Comparison of ENCODE assay signal across 17 cellular contexts in the genomic region with DNA sequence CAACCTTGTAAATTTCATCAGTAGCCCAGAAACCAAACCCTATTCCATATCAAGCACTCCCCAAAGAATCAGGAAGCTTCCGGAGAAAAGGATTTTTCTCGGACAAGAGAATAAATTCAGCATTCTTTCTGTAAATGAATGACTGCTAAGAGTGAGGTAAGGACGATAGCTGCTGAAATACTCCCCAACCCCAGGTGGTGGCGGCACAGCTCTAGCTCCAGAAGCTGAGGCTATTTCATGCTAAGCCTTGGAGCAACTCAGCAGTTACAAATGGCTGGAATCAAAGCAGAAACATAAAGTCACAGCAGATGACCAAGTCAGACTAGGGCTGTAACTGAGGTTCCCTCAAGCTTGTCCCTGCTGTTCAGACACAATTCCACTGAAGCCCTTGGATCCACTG. TPM values are rescaled to one million over a fixed set of nuclear protein-coding genes. Genes with fewer than 3 reads are reported as not detected.
A peak's percentile ranks its signal among the peaks of the same experiment; 100 is the strongest.
DNase-seq lines count a peak whose midpoint lies in the region; ATAC-seq, FAIRE-seq and TF ChIP-seq lines count a peak whose summit lies in the region.
"Had no signal": no experiment of that assay in that cellular context is flagged by ENCODE, and none has a peak within 500 bp of the region (broad histone marks: within the 10 kb centered on the region; RNA-seq: fewer than 3 reads in every experiment).

No MANE protein-coding gene starts in this region.

- no peak overlapping the region for H3K4me3 ChIP-seq in kidney (ENCODE audit: low read length in 2 of 2)
- H3K4me3 ChIP-seq in tibial nerve, result no peak overlapping the region
- H3K4me3 ChIP-seq: adrenal gland; BLaER1 treated with 17β-estradiol and CSF1 and Interleukin-3, amounts not matched to agents 10 nM and 100 nM had no signal

- H3K9me3 ChIP-seq in kidney (ENCODE audit: control insufficient read depth in 1 of 2, low read length in 2 of 2), result no peaks in the 10 kb centered on the region
- no peaks in the 10 kb centered on the region for H3K9me3 ChIP-seq in tibial nerve
- H3K9me3 ChIP-seq: adrenal gland had no signal

- 61 to 68% methylated on average over 4 of the region's 4 CpGs for WGBS in tibial nerve, 2 donors

- H3K36me3 Mint-ChIP-seq in WTC11, result no peaks in the 10 kb centered on the region

- H3K27me3 ChIP-seq in tibial nerve, result no peaks in the 10 kb centered on the region

- intact Hi-C loops in kidney (cut with DNase I), result no loop called here

- H3K27me3 Mint-ChIP-seq in WTC11 (ENCODE audit: low read depth), result peaks cover 3% of the 10 kb centered on the region; the same call in 1 of the 2 replicates

- ATAC-seq in WTC11 (peak; percentile 86), HG03432 (IDR thresholded peaks at IDR 0.05; ENCODE audit: unreplicated experiment) (no peak)
- ATAC-seq: left lobe of liver had no signal

- H3K4me3 Mint-ChIP-seq in WTC11, result no peak overlapping the region
- H3K4me3 Mint-ChIP-seq: activated T-cell treated with anti-CD3 and anti-CD28 coated beads, Interleukin-2, amount 50 U/mL, for 24 hours had no signal

- H3K9me3 Mint-ChIP-seq in WTC11, result no peaks in the 10 kb centered on the region
- H3K9me3 Mint-ChIP-seq: activated T-cell treated with anti-CD3 and anti-CD28 coated beads, Interleukin-2, amount 50 U/mL, for 24 hours had no signal

- no peak for TF ChIP-seq POLR2A in tibial nerve (IDR thresholded peaks at IDR 0.05)

- H3K27ac ChIP-seq in kidney (ENCODE audit: low read depth in 2 of 2, low read length in 2 of 2) (no peak overlapping the region), caudate nucleus (ENCODE audit: low read depth, low read length) (no peak overlapping the region), tibial nerve (no peak overlapping the region)
- H3K27ac ChIP-seq: adrenal gland; BLaER1 treated with 17β-estradiol and CSF1 and Interleukin-3, amounts not matched to agents 10 nM and 100 nM had no signal

- peaks cover 6% of the 10 kb centered on the region for H3K4me1 Mint-ChIP-seq in WTC11

- H3K27ac Mint-ChIP-seq in WTC11, result no peak overlapping the region
- H3K27ac Mint-ChIP-seq: activated T-cell treated with anti-CD3 and anti-CD28 coated beads, Interleukin-2, amount 50 U/mL, for 24 hours had no signal

- H3K36me3 ChIP-seq in kidney (ENCODE audit: control insufficient read depth in 1 of 2, insufficient read depth in 2 of 2, low read length in 2 of 2), result no peaks in the 10 kb centered on the region
- no peaks in the 10 kb centered on the region for H3K36me3 ChIP-seq in tibial nerve
- H3K36me3 ChIP-seq: adrenal gland; BLaER1 treated with 17β-estradiol and CSF1 and Interleukin-3, amounts not matched to agents 10 nM and 100 nM had no signal

- TF ChIP-seq CTCF in WTC11 (IDR thresholded peaks at IDR 0.05) (no peak), kidney (IDR thresholded peaks at IDR 0.05; ENCODE audit: borderline replicate concordance, extremely low read depth, insufficient read depth) (peak; percentile 19), tibial nerve (IDR thresholded peaks at IDR 0.05) (no peak)

- DNase-seq in COLO829 (ENCODE audit: low spot score) (peak; percentile 19), HEK293T (ENCODE audit: extremely low spot score) (peak; percentile 62), WTC11 (ENCODE audit: low spot score) (peak; percentile 42), kidney (no peak), caudate nucleus (lab: John Stamatoyannopoulos, UW) (no peak), tibial nerve (ENCODE audit: low spot score in 2 of 2) (no peak)
- DNase-seq in NK-92 treated with Interleukin-12 subunit alpha and Interleukin-12 subunit beta, amount 100 ng/mL, for 24 hours (lab: John Stamatoyannopoulos, UW), result no peak
- DNase-seq: activated CD4-positive, alpha-beta T cell treated with anti-CD3 and anti-CD28 coated beads for 1 hour; activated T-cell treated with anti-CD3 and anti-CD28 coated beads, Interleukin-2, amount 50 U/mL, for 24 hours; adrenal gland; effector memory CD4-positive, alpha-beta T cell; GDM1; NCI-H187; small intestine had no signal

- POLR2A ChIA-PET in HEK293T (lab: Yijun Ruan, JAX), result interaction anchor here (0.7 kb wide), 1 partner anchor 11 kb away, joined by 3 read pairs; no protein-coding TSS in a partner anchor
- POLR2A ChIA-PET in WTC11 (lab: Charles Lee), result no interaction called here

- peak; percentile 29 for FAIRE-seq in kidney (lab: Jason Lieb, UNC)
- FAIRE-seq: small intestine had no signal

- H3K4me1 ChIP-seq in kidney (ENCODE audit: control insufficient read depth in 1 of 2, insufficient read depth in 1 of 2, low read depth in 1 of 2, low read length in 2 of 2), result no peaks in the 10 kb centered on the region
- H3K4me1 ChIP-seq in tibial nerve, result no peaks in the 10 kb centered on the region
- H3K4me1 ChIP-seq: adrenal gland; BLaER1 treated with 17β-estradiol and CSF1 and Interleukin-3, amounts not matched to agents 10 nM and 100 nM had no signal

- CTCF ChIA-PET in HEK293T (lab: Yijun Ruan, JAX), result interaction anchor here (1.0 to 3.2 kb wide), 2 partner anchors 11 to 248 kb away, joined by 3 to 19 read pairs; no protein-coding TSS in a partner anchor
- CTCF ChIA-PET in WTC11 (lab: Charles Lee), result interaction anchor here (0.8 to 3.1 kb wide), 12 partner anchors 10 to 345 kb away, joined by 3 to 14 read pairs (median 6); a partner anchor contains a TSS

- no peak for TF ChIP-seq EP300 in tibial nerve (IDR thresholded peaks at IDR 0.05)

- no peak overlapping the region for H3K9ac ChIP-seq in kidney (ENCODE audit: low read length in 2 of 2)
- H3K9ac ChIP-seq: BLaER1 treated with 17β-estradiol and CSF1 and Interleukin-3, amounts not matched to agents 10 nM and 100 nM had no signal

TF ChIP-seq in HEK293T, 16 proteins besides CTCF, POLR2A, EP300 and RAD21:
- no peak for TF ChIP-seq HDGF (IDR thresholded peaks at IDR 0.05; ENCODE audit: borderline replicate concordance)
- no peak for TF ChIP-seq NFRKB (IDR thresholded peaks at IDR 0.05)
- no peak for TF ChIP-seq FOXA1 (IDR thresholded peaks at IDR 0.05)
- no peak for TF ChIP-seq ZNF384 (IDR thresholded peaks at IDR 0.05)
- no peak for TF ChIP-seq SUZ12 (IDR thresholded peaks at IDR 0.05)
- no peak for TF ChIP-seq BHLHE40 (IDR thresholded peaks at IDR 0.05; ENCODE audit: borderline replicate concordance)
- TF ChIP-seq FOXK2 (IDR thresholded peaks at IDR 0.05), result no peak
- TF ChIP-seq LEF1 (IDR thresholded peaks at IDR 0.05; ENCODE audit: borderline replicate concordance), result no peak
- no peak for TF ChIP-seq SP1 (IDR thresholded peaks at IDR 0.05)
- TF ChIP-seq ELF4 (IDR thresholded peaks at IDR 0.05), result no peak
- TF ChIP-seq, protein P1, sequence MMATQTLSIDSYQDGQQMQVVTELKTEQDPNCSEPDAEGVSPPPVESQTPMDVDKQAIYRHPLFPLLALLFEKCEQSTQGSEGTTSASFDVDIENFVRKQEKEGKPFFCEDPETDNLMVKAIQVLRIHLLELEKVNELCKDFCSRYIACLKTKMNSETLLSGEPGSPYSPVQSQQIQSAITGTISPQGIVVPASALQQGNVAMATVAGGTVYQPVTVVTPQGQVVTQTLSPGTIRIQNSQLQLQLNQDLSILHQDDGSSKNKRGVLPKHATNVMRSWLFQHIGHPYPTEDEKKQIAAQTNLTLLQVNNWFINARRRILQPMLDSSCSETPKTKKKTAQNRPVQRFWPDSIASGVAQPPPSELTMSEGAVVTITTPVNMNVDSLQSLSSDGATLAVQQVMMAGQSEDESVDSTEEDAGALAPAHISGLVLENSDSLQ (IDR thresholded peaks at IDR 0.05), result no peak
- TF ChIP-seq CTBP1 (IDR thresholded peaks at IDR 0.05; ENCODE audit: borderline replicate concordance), result no peak
- no peak for TF ChIP-seq L3MBTL2 (conservative IDR thresholded peaks at IDR 0.05)
- no peak for TF ChIP-seq FOXM1 (IDR thresholded peaks at IDR 0.05; ENCODE audit: borderline replicate concordance)
- no peak for TF ChIP-seq ARNT (IDR thresholded peaks at IDR 0.05)

TF ChIP-seq in WTC11, 78 proteins besides CTCF, POLR2A, EP300 and RAD21:
- no peak for TF ChIP-seq GABPB1 (CRISPR knock-in tag; IDR thresholded peaks at IDR 0.05)
- no peak for TF ChIP-seq TEAD1 (CRISPR knock-in tag; IDR thresholded peaks at IDR 0.05)
- no peak for TF ChIP-seq CREM (CRISPR knock-in tag; IDR thresholded peaks at IDR 0.05)
- TF ChIP-seq, protein P2, sequence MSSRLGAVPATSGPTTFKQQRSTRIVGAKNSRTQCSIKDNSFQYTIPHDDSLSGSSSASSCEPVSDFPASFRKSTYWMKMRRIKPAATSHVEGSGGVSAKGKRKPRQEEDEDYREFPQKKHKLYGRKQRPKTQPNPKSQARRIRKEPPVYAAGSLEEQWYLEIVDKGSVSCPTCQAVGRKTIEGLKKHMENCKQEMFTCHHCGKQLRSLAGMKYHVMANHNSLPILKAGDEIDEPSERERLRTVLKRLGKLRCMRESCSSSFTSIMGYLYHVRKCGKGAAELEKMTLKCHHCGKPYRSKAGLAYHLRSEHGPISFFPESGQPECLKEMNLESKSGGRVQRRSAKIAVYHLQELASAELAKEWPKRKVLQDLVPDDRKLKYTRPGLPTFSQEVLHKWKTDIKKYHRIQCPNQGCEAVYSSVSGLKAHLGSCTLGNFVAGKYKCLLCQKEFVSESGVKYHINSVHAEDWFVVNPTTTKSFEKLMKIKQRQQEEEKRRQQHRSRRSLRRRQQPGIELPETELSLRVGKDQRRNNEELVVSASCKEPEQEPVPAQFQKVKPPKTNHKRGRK (CRISPR knock-in tag; IDR thresholded peaks at IDR 0.05; ENCODE audit: borderline replicate concordance), result no peak
- TF ChIP-seq FOXJ3 (CRISPR knock-in tag; IDR thresholded peaks at IDR 0.05; ENCODE audit: borderline replicate concordance), result no peak
- TF ChIP-seq TEAD4 (CRISPR knock-in tag; IDR thresholded peaks at IDR 0.05), result no peak
- TF ChIP-seq, protein P3, sequence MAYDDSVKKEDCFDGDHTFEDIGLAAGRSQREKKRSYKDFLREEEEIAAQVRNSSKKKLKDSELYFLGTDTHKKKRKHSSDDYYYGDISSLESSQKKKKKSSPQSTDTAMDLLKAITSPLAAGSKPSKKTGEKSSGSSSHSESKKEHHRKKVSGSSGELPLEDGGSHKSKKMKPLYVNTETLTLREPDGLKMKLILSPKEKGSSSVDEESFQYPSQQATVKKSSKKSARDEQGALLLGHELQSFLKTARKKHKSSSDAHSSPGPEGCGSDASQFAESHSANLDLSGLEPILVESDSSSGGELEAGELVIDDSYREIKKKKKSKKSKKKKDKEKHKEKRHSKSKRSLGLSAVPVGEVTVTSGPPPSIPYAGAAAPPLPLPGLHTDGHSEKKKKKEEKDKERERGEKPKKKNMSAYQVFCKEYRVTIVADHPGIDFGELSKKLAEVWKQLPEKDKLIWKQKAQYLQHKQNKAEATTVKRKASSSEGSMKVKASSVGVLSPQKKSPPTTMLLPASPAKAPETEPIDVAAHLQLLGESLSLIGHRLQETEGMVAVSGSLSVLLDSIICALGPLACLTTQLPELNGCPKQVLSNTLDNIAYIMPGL (CRISPR knock-in tag; IDR thresholded peaks at IDR 0.05), result no peak
- TF ChIP-seq ZNF232 (CRISPR knock-in tag; IDR thresholded peaks at IDR 0.05), result no peak
TF ChIP-seq in WTC11: peak in this region for 0.

RNA-seq across cellular contexts. Expression of a gene that starts 13.9 kb away (rescaled TPM):
- total RNA-seq in WTC11 (2021) (1.5 to 2.1 TPM (median 1.8 TPM) in 3 replicates), kidney (0.66 TPM), tibial nerve (1 to 10 TPM; 5.5 to 8.8 (median 6.0) TPM)
- polyA plus RNA-seq in kidney (ENCODE audit: insufficient read depth, low read depth, low replicate concordance), result 0.75 TPM

Comparison
In these comparisons a context has a peak if more than half of its experiments do, and no peak if none do; other contexts are left out.
1. DNase-seq: peak in COLO829 (single experiment), HEK293T (single experiment) and WTC11 (single experiment); none in kidney (single experiment), NK-92 treated with Interleukin-12 subunit alpha and Interleukin-12 subunit beta, amount 100 ng/mL, for 24 hours (single experiment), caudate nucleus (0 of 61) and tibial nerve (0 of 2).